ENCODE assay signal across 11 cellular contexts in the genomic region with DNA sequence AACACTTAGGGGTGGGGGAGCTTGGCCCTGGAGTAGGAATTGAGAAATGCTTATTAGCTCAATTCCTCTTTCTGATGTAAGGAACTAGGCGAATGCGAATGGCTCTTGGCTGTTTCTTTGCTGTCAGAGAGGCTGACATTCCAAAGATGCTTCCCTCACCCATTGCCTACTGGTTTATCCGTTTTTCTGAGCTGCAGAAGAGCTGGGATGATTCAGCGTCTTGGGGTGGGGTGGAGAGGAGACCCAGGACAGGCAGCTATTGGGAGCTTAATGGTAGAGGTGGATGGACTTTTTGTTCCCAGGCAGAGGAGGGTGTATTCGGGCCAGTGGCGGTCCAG. TPM values are rescaled to one million over a fixed set of nuclear protein-coding genes. Genes with fewer than 3 reads are reported as not detected.
DNase-seq lines count a peak whose midpoint lies in the region; ATAC-seq and TF ChIP-seq lines count a peak whose summit lies in the region.
"Had no signal": no experiment of that assay in that cellular context is flagged by ENCODE, and none has a peak within 500 bp of the region (broad histone marks: within the 10 kb centered on the region; RNA-seq: fewer than 3 reads in every experiment).

No MANE protein-coding gene starts in this region.

- intact Hi-C loops in Right ventricle myocardium inferior (cut with DNase I) (loop anchor here (10.0 kb wide), 1 partner anchor 133 kb away; the partner anchor contains the start of gene SPG21), cardiac septum (cut with DNase I) (no loop called here)
- intact Hi-C loops in dendritic cell treated with granulocyte-macrophage colony-stimulating factor and Interleukin-4, amounts not matched to agents 40 ng/mL and 50 ng/mL, for 4 days (cut with micrococcal nuclease), result loop anchor here (1.0 kb wide), 1 partner anchor 8 kb away; no protein-coding TSS in a partner anchor

- H3K36me3 ChIP-seq in mesodermal cell (ENCODE audit: control insufficient read depth, insufficient read depth, low read length), result peaks cover 68% of the 10 kb centered on the region

- H3K27ac Mint-ChIP-seq in dendritic cell treated with granulocyte-macrophage colony-stimulating factor and Interleukin-4, amounts not matched to agents 40 ng/mL and 50 ng/mL, for 4 days, result peak overlapping the region; percentile 84
- no peak overlapping the region for H3K27ac Mint-ChIP-seq in progenitor cell of endocrine pancreas
- H3K27ac Mint-ChIP-seq: activated CD8-positive, alpha-beta T cell treated with anti-CD3 and anti-CD28 coated beads for 36 hours had no signal

- peaks cover 84% of the 10 kb centered on the region for H3K4me1 Mint-ChIP-seq in dendritic cell treated with granulocyte-macrophage colony-stimulating factor and Interleukin-4, amounts not matched to agents 40 ng/mL and 50 ng/mL, for 4 days (ENCODE audit: low read depth)
- H3K4me1 Mint-ChIP-seq in progenitor cell of endocrine pancreas (ENCODE audit: low read depth), result peaks cover 6% of the 10 kb centered on the region

- H3K9me3 Mint-ChIP-seq in dendritic cell treated with granulocyte-macrophage colony-stimulating factor and Interleukin-4, amounts not matched to agents 40 ng/mL and 50 ng/mL, for 4 days, result no peaks in the 10 kb centered on the region
- H3K9me3 Mint-ChIP-seq in progenitor cell of endocrine pancreas (ENCODE audit: low read depth), result no peaks in the 10 kb centered on the region
- H3K9me3 Mint-ChIP-seq: activated CD8-positive, alpha-beta T cell treated with anti-CD3 and anti-CD28 coated beads for 36 hours had no signal

- no peak for DNase-seq in Right ventricle myocardium inferior (ENCODE audit: missing footprints)
- no peak for DNase-seq in cardiac septum (ENCODE audit: low spot score)
- DNase-seq in progenitor cell of endocrine pancreas (ENCODE audit: low spot score, unreplicated experiment), result no peak
- DNase-seq in GM19240 (ENCODE audit: insufficient read length, low spot score), result no peak
- no peak for DNase-seq in activated CD4-positive, alpha-beta T cell treated with anti-CD3 and anti-CD28 coated beads for 48 hours
- DNase-seq: activated CD8-positive, alpha-beta T cell treated with anti-CD3 and anti-CD28 coated beads for 36 hours; head of caudate nucleus; NCI-H1048 had no signal

- H3K27ac ChIP-seq in mesodermal cell (ENCODE audit: low read depth, low read length, severe bottlenecking), result peak overlapping the region; percentile 80

- ATAC-seq in Right ventricle myocardium inferior, result peak; percentile 39
- no peak for ATAC-seq in GM19397 (IDR thresholded peaks at IDR 0.05; ENCODE audit: unreplicated experiment)
- ATAC-seq: activated CD8-positive, alpha-beta T cell treated with anti-CD3 and anti-CD28 coated beads for 36 hours had no signal

- TF ChIP-seq CTCF in progenitor cell of endocrine pancreas (IDR thresholded peaks at IDR 0.05; ENCODE audit: unreplicated experiment), result no peak

- H3K4me1 ChIP-seq in mesodermal cell (ENCODE audit: control insufficient read depth, insufficient read depth, low read length, poor library complexity, severe bottlenecking), result peaks cover 47% of the 10 kb centered on the region

- H3K4me3 ChIP-seq in mesodermal cell (ENCODE audit: extremely low read depth, insufficient read depth, low read length, poor library complexity, severe bottlenecking), result no peak overlapping the region

- H3K9me3 ChIP-seq in mesodermal cell (ENCODE audit: control insufficient read depth, low read length), result no peaks in the 10 kb centered on the region

- WGBS in mesodermal cell (ENCODE audit: insufficient coverage in 2 of 2), 2 experiments, result 69 to 75% methylated on average over 3 to 4 of the region's 6 CpGs

- no peaks in the 10 kb centered on the region for H3K27me3 Mint-ChIP-seq in dendritic cell treated with granulocyte-macrophage colony-stimulating factor and Interleukin-4, amounts not matched to agents 40 ng/mL and 50 ng/mL, for 4 days
- H3K27me3 Mint-ChIP-seq in progenitor cell of endocrine pancreas, result no peaks in the 10 kb centered on the region
- H3K27me3 Mint-ChIP-seq: activated CD8-positive, alpha-beta T cell treated with anti-CD3 and anti-CD28 coated beads for 36 hours had no signal

- H3K4me3 Mint-ChIP-seq in dendritic cell treated with granulocyte-macrophage colony-stimulating factor and Interleukin-4, amounts not matched to agents 40 ng/mL and 50 ng/mL, for 4 days, result peak overlapping the region; percentile 78
- no peak overlapping the region for H3K4me3 Mint-ChIP-seq in progenitor cell of endocrine pancreas (ENCODE audit: low read depth)
- H3K4me3 Mint-ChIP-seq: activated CD8-positive, alpha-beta T cell treated with anti-CD3 and anti-CD28 coated beads for 36 hours had no signal

- H3K36me3 Mint-ChIP-seq in dendritic cell treated with granulocyte-macrophage colony-stimulating factor and Interleukin-4, amounts not matched to agents 40 ng/mL and 50 ng/mL, for 4 days (ENCODE audit: low read depth), result peaks cover 100% of the 10 kb centered on the region
- peaks cover 6% of the 10 kb centered on the region for H3K36me3 Mint-ChIP-seq in progenitor cell of endocrine pancreas (ENCODE audit: insufficient read depth)

RNA-seq across cellular contexts. Expression of gene PLEKHO2, which starts 9.8 kb away (rescaled TPM):
- total RNA-seq in Right ventricle myocardium inferior, result 10.4 TPM
- total RNA-seq in cardiac septum, result 10.4 TPM
- 15.9 TPM for polyA plus RNA-seq in mesodermal cell (2013, experiment 1 of 2)
- polyA plus RNA-seq in mesodermal cell (2013, experiment 2 of 2), result 12.8 TPM
- total RNA-seq in progenitor cell of endocrine pancreas, result 9.1 and 9.6 TPM in 2 replicates

RNA-seq across cellular contexts. Expression of gene PIF1, which starts 26.0 kb away (rescaled TPM):
- total RNA-seq in Right ventricle myocardium inferior (0.73 TPM), cardiac septum (1.6 TPM), progenitor cell of endocrine pancreas (18.9 and 19.6 TPM in 2 replicates)
- polyA plus RNA-seq in mesodermal cell (2013, experiment 1 of 2), result 16.5 TPM
- polyA plus RNA-seq in mesodermal cell (2013, experiment 2 of 2), result 17.4 TPM
